ENCODE assay signal across 8 cellular contexts in the genomic region with DNA sequence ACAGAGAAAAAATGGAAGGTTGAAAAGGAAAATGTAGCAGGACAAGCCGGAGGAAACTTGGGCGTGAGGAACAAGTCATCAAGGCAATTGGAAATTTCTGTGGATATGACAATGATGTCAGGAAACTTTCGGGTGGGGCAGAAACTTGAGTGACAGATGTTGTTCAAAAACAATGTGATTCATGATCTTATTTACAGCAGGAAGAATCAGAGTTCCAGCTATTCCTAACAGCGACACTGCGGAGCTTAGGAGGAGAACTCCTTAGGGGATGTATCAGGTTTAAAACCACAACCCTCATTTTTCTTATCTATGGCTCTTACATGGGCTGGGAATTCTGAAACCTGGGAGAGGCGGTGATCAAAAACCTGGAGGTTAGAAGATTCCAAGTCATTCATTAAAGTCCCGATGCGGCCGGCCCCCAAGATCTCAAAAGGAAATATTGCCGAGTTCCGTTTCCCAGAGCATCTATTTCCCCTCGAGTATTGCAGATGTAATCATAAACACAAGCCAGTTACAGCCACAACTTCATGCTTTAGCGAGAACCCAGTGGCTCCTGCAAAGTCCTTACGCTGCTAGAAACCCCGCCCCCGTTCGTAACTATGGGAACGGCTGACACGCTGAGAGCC. TPM values are rescaled to one million over a fixed set of nuclear protein-coding genes. Genes with fewer than 3 reads are reported as not detected.
DNase-seq lines count a peak whose midpoint lies in the region; ATAC-seq and TF ChIP-seq lines count a peak whose summit lies in the region.

No MANE protein-coding gene starts in this region.

- H3K4me1 Mint-ChIP-seq in T-helper 2 cell treated with Interferon-gamma antibody and Interleukin-4, amounts not matched to agents 5 μg/mL and 100 μg/mL, for 36 hours (ENCODE audit: low read depth), result peaks cover 15% of the 10 kb centered on the region

- peak overlapping the region; percentile 84 for H3K4me3 Mint-ChIP-seq in T-helper 2 cell treated with Interferon-gamma antibody and Interleukin-4, amounts not matched to agents 5 μg/mL and 100 μg/mL, for 36 hours

- no peak for TF ChIP-seq POLR2A in suprapubic skin (IDR thresholded peaks at IDR 0.05)

- peak overlapping the region; percentile 81 for H3K4me3 ChIP-seq in adipocyte (ENCODE audit: low read length)
- H3K4me3 ChIP-seq in kidney epithelial cell (ENCODE audit: low read depth, low read length), result peak overlapping the region; percentile 36
- peak overlapping the region; percentile 92 for H3K4me3 ChIP-seq in suprapubic skin

- H3K9ac ChIP-seq in adipocyte (ENCODE audit: low read length), result peak overlapping the region; percentile 67

- H3K4me1 ChIP-seq in adipocyte (ENCODE audit: control insufficient read depth, insufficient read depth, low read length) (peaks cover 26% of the 10 kb centered on the region), suprapubic skin (peaks cover 48% of the 10 kb centered on the region)

- WGBS in suprapubic skin, result 3% methylated on average over 17 of the region's 19 CpGs

- peak overlapping the region; percentile 74 for H3K27ac ChIP-seq in suprapubic skin

- H3K36me3 ChIP-seq in adipocyte (ENCODE audit: control insufficient read depth, insufficient read depth, low read length, severe bottlenecking) (peaks cover 3% of the 10 kb centered on the region), kidney epithelial cell (ENCODE audit: control insufficient read depth, insufficient read depth, low read length) (no peaks in the 10 kb centered on the region), suprapubic skin (no peaks in the 10 kb centered on the region)

- no peak for TF ChIP-seq EP300 in suprapubic skin (IDR thresholded peaks at IDR 0.05)

- H3K27me3 ChIP-seq in adipocyte (replicated peaks; ENCODE audit: control insufficient read depth, insufficient read depth, low read length) (no peaks in the 10 kb centered on the region), kidney epithelial cell (ENCODE audit: control insufficient read depth, insufficient read depth, low read length) (no peaks in the 10 kb centered on the region), suprapubic skin (no peaks in the 10 kb centered on the region)

- peak overlapping the region; percentile 55 for H3K27ac Mint-ChIP-seq in T-helper 2 cell treated with Interferon-gamma antibody and Interleukin-4, amounts not matched to agents 5 μg/mL and 100 μg/mL, for 36 hours

- TF ChIP-seq CTCF in kidney epithelial cell (IDR thresholded peaks at IDR 0.05; ENCODE audit: insufficient read depth, low read length, poor library complexity, severe bottlenecking), result no peak
- no peak for TF ChIP-seq CTCF in suprapubic skin (IDR thresholded peaks at IDR 0.05)

- peaks cover 4% of the 10 kb centered on the region for H3K9me3 ChIP-seq in adipocyte (ENCODE audit: control insufficient read depth, low read length)
- H3K9me3 ChIP-seq in suprapubic skin, result no peaks in the 10 kb centered on the region

- H3K36me3 Mint-ChIP-seq in T-helper 2 cell treated with Interferon-gamma antibody and Interleukin-4, amounts not matched to agents 5 μg/mL and 100 μg/mL, for 36 hours (ENCODE audit: low read depth), result no peaks in the 10 kb centered on the region

- H3K27me3 Mint-ChIP-seq in T-helper 2 cell treated with Interferon-gamma antibody and Interleukin-4, amounts not matched to agents 5 μg/mL and 100 μg/mL, for 36 hours (ENCODE audit: low read depth), result peaks cover 37% of the 10 kb centered on the region

- no peaks in the 10 kb centered on the region for H3K9me3 Mint-ChIP-seq in T-helper 2 cell treated with Interferon-gamma antibody and Interleukin-4, amounts not matched to agents 5 μg/mL and 100 μg/mL, for 36 hours

- ATAC-seq in HG03565 (IDR thresholded peaks at IDR 0.05; ENCODE audit: unreplicated experiment) (no peak), GM21390 (IDR thresholded peaks at IDR 0.05; ENCODE audit: unreplicated experiment) (no peak)

- DNase-seq in T-helper 2 cell treated with Interferon-gamma antibody and Interleukin-4, amounts not matched to agents 5 μg/mL and 100 μg/mL, for 36 hours (ENCODE audit: low spot score), result no peak
- DNase-seq in T-helper 2 cell, result no peak
- DNase-seq in adipocyte (ENCODE audit: low read depth), result no peak
- no peak for DNase-seq in kidney epithelial cell (ENCODE audit: low read depth)
- DNase-seq in suprapubic skin (ENCODE audit: low spot score in 2 of 2), result no peak
- no peak for DNase-seq in effector CD4-positive, alpha-beta T cell

RNA-seq across cellular contexts. Expression of a gene that starts 0.7 kb away (rescaled TPM):
- 4.2 and 4.4 TPM in 2 replicates for total RNA-seq in kidney epithelial cell
- total RNA-seq in suprapubic skin, result 10 to 100 TPM; 57.7 to 67.1 (median 66.3) TPM

Comparison
In these comparisons a context has a peak if more than half of its experiments do, and no peak if none do; other contexts are left out.
1. H3K4me3 ChIP-seq: peak in every context shown above with its lines; median percentile 92 in suprapubic skin; 81 in adipocyte; 36 in kidney epithelial cell.
2. RNA of a gene that starts 0.7 kb away (total RNA-seq): 57.7 to 67.1 TPM in suprapubic skin; 4.2 to 4.4 TPM in kidney epithelial cell; every median in the first group is over 10 times any median in the second.